In the genomic region with DNA sequence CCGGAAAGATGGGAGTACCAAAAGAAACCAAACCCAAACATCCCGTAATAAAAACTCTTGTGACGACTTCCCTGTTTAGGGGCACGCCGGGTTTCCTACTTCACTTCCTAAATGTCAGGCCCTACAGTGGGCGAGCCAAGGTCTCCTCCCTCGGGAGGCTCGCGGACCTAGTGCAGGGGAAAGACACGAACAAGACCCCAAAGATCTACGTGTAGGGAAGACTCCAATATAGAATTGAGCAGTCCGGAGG, we compare ENCODE assay signal across 8 cellular contexts. TPM values are rescaled to one million over a fixed set of nuclear protein-coding genes. Genes with fewer than 3 reads are reported as not detected.
DNase-seq lines count a peak whose midpoint lies in the region; ATAC-seq, FAIRE-seq and TF ChIP-seq lines count a peak whose summit lies in the region.
"Had no signal": no experiment of that assay in that cellular context is flagged by ENCODE, and none has a peak within 500 bp of the region (broad histone marks: within the 10 kb centered on the region; RNA-seq: fewer than 3 reads in every experiment).

No MANE protein-coding gene starts in this region.

- peak; percentile 5 for ATAC-seq in GM21390 (IDR thresholded peaks at IDR 0.05; ENCODE audit: unreplicated experiment)
- peak in 1 of 2 donors; percentile 7 for ATAC-seq in activated T-cell treated with anti-CD3 and anti-CD28 coated beads, Interleukin-2, amount 50 U/mL, for 72 hours (replicated peaks in 1 of 2)
- peak; percentile 14 to 37 (median 18) for ATAC-seq in pancreas
- no peak for ATAC-seq in HG03378 (IDR thresholded peaks at IDR 0.05; ENCODE audit: unreplicated experiment)

- H3K9me3 Mint-ChIP-seq in IgD-negative memory B cell = no peaks in the 10 kb centered on the region
- peaks cover 0 to 2% of the 10 kb centered on the region in 2 donors for H3K9me3 Mint-ChIP-seq in activated T-cell treated with anti-CD3 and anti-CD28 coated beads, Interleukin-2, amount 50 U/mL, for 72 hours
- H3K9me3 Mint-ChIP-seq in glutamatergic neuron (ENCODE audit: unreplicated experiment) = peaks cover 2% of the 10 kb centered on the region

- DNase-seq in ELR (ENCODE audit: low read depth) = peak; percentile 57
- DNase-seq in activated T-cell treated with anti-CD3 and anti-CD28 coated beads, Interleukin-2, amount 50 U/mL, for 72 hours = peak in 1 of 2 donors; percentile 25
- peak; percentile 52 for DNase-seq in glutamatergic neuron
- DNase-seq in pancreas = peak in 5 of 6 donors; percentile 27 to 64 (median 33)

- H3K4me3 Mint-ChIP-seq in IgD-negative memory B cell (peak overlapping the region; percentile 91 to 100 (median 96)), glutamatergic neuron (ENCODE audit: unreplicated experiment) (peak overlapping the region; percentile 100)
- peak overlapping the region; percentile 92 to 95 for H3K4me3 Mint-ChIP-seq in activated T-cell treated with anti-CD3 and anti-CD28 coated beads, Interleukin-2, amount 50 U/mL, for 72 hours

- peaks cover 26 to 38% (median 38%) of the 10 kb centered on the region in 3 donors for H3K4me1 Mint-ChIP-seq in IgD-negative memory B cell
- H3K4me1 Mint-ChIP-seq in activated T-cell treated with anti-CD3 and anti-CD28 coated beads, Interleukin-2, amount 50 U/mL, for 72 hours (ENCODE audit: low read depth) = peaks cover 37% of the 10 kb centered on the region
- H3K4me1 Mint-ChIP-seq in glutamatergic neuron (ENCODE audit: low read depth, unreplicated experiment) = peaks cover 3% of the 10 kb centered on the region

- WGBS in pancreas, 2 donors = 0% methylated on average over 12 of the region's 12 CpGs

- peaks cover 0 to 6% (median 6%) of the 10 kb centered on the region in 3 donors for H3K4me1 ChIP-seq in pancreas

- no peak for FAIRE-seq in pancreas (lab: Jason Lieb, UNC)
- FAIRE-seq: endometrium had no signal

- no peaks in the 10 kb centered on the region for H3K27me3 ChIP-seq in pancreas

- peaks cover 2% of the 10 kb centered on the region for H3K36me3 Mint-ChIP-seq in IgD-negative memory B cell
- H3K36me3 Mint-ChIP-seq in activated T-cell treated with anti-CD3 and anti-CD28 coated beads, Interleukin-2, amount 50 U/mL, for 72 hours (ENCODE audit: insufficient read depth in 2 of 2) = peaks cover 0 to 5% of the 10 kb centered on the region in 2 donors
- H3K36me3 Mint-ChIP-seq in glutamatergic neuron (ENCODE audit: unreplicated experiment) = no peaks in the 10 kb centered on the region

- no peaks in the 10 kb centered on the region for H3K27me3 Mint-ChIP-seq in IgD-negative memory B cell
- no peaks in the 10 kb centered on the region for H3K27me3 Mint-ChIP-seq in activated T-cell treated with anti-CD3 and anti-CD28 coated beads, Interleukin-2, amount 50 U/mL, for 72 hours (ENCODE audit: low read depth)
- peaks cover 5% of the 10 kb centered on the region for H3K27me3 Mint-ChIP-seq in glutamatergic neuron (ENCODE audit: unreplicated experiment)

- peak overlapping the region; percentile 64 to 97 (median 79) for H3K27ac Mint-ChIP-seq in IgD-negative memory B cell
- H3K27ac Mint-ChIP-seq in activated T-cell treated with anti-CD3 and anti-CD28 coated beads, Interleukin-2, amount 50 U/mL, for 72 hours = peak overlapping the region; percentile 77
- peak overlapping the region; percentile 93 for H3K27ac Mint-ChIP-seq in glutamatergic neuron (ENCODE audit: unreplicated experiment)

- intact Hi-C loops in pancreas (cut with DNase I) = no loop called here

- no peaks in the 10 kb centered on the region for H3K36me3 ChIP-seq in pancreas

- H3K9me3 ChIP-seq in pancreas = no peaks in the 10 kb centered on the region

- peak overlapping the region; percentile 65 to 99 (median 96) for H3K4me3 ChIP-seq in pancreas

- H3K27ac ChIP-seq in pancreas = peak overlapping the region; percentile 59 to 91 (median 75)

- TF ChIP-seq CTCF in glutamatergic neuron (IDR thresholded peaks at IDR 0.05; ENCODE audit: partially characterized antibody, unreplicated experiment) = no peak
- TF ChIP-seq CTCF in pancreas (IDR thresholded peaks at IDR 0.05) = no peak

RNA-seq across cellular contexts. Expression of a gene that starts 0.6 kb away (rescaled TPM):
- 22.7 TPM for polyA plus RNA-seq in IgD-negative memory B cell
- 10 to 100 TPM; 29.7 to 35.2 TPM for total RNA-seq in activated T-cell treated with anti-CD3 and anti-CD28 coated beads, Interleukin-2, amount 50 U/mL, for 72 hours
- 39.8 TPM for total RNA-seq in glutamatergic neuron (ENCODE audit: unreplicated experiment)
- 10 to 100 TPM in 4 of 6 donors, 1 to 10 TPM in 2; 8.0 to 20.1 (median 12.3) TPM for total RNA-seq in pancreas
- 10 to 100 TPM; 13.3 to 34.0 TPM for polyA plus RNA-seq in pancreas

RNA-seq across cellular contexts. Expression of a gene that starts 15.7 kb away (rescaled TPM):
- polyA plus RNA-seq in IgD-negative memory B cell = 279 TPM
- total RNA-seq in activated T-cell treated with anti-CD3 and anti-CD28 coated beads, Interleukin-2, amount 50 U/mL, for 72 hours = 10 to 100 TPM; 73.7 to 76.1 TPM
- total RNA-seq in glutamatergic neuron (ENCODE audit: unreplicated experiment) = 85.2 TPM
- total RNA-seq in pancreas = 10 to 100 TPM; 26.1 to 53.6 (median 41.8) TPM
- 100 to 1,000 TPM; 405 to 447 TPM for polyA plus RNA-seq in pancreas

RNA-seq across cellular contexts. Expression of a gene that starts 16.0 kb away (rescaled TPM):
- polyA plus RNA-seq in IgD-negative memory B cell = 27.7 TPM
- total RNA-seq in activated T-cell treated with anti-CD3 and anti-CD28 coated beads, Interleukin-2, amount 50 U/mL, for 72 hours = 10 to 100 TPM; 72.1 to 81.7 TPM
- total RNA-seq in glutamatergic neuron (ENCODE audit: unreplicated experiment) = 53.1 TPM
- total RNA-seq in pancreas = 10 to 100 TPM; 13.6 to 30.0 (median 25.8) TPM
- polyA plus RNA-seq in pancreas = 1 to 10 TPM; 3.8 to 5.6 TPM
